ENCODE assay signal across 1 cellular context in the genomic region with DNA sequence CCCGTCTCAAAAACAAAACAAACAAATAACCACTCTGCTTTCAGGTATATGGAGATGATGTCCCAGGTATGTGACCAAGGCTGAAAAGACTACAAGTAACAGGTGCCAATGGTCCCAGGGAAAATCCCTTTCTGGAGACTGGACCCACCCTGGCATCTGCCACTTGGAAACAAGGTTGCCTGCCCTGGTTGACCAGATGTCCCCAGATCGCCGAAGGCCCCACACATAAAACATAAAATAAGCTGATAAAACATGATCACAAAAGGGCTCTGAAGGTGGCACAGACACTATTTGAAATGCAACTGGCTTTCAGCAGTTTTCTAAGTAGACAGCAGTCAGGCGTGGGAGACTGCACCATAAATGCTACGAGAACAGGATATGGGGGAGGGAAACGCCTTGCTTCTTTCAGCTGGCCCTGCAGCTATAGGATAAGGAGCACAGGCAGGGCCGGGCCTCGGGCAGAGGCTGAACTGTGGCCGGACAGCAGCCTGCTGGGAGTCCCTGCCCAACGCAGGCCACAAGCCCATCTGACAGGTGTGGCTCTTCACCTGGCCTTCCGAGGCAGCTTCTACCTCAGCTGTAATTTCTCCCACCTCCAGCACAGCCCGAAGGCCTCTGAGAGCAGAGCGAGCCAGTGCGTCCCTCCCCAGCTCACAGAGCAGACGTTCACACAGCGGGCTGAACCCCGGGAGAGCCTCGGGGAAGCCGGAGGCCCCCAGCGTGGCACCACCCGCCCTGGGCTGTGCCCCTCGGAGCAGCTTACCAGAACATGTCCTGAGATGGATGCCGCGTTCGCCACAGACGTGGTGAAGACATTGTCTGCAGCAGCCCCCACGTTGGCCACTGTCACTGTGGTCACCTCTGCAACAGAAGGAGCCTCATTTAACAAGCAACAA.
TF ChIP-seq lines count a peak whose summit lies in the region.

No MANE protein-coding gene starts in this region.

TF ChIP-seq in GM23338, 12 proteins besides CTCF, POLR2A, EP300 and RAD21:
- TF ChIP-seq EZH2phosphoT487 (IDR thresholded peaks at IDR 0.05; ENCODE audit: unreplicated experiment) (no peak), STAT1 (IDR thresholded peaks at IDR 0.05; ENCODE audit: unreplicated experiment) (no peak), JUNB (IDR thresholded peaks at IDR 0.05; ENCODE audit: unreplicated experiment) (no peak), NANOG (IDR thresholded peaks at IDR 0.05; ENCODE audit: borderline replicate concordance) (no peak), CREB1 (CRISPR knock-in tag; IDR thresholded peaks at IDR 0.05; ENCODE audit: low read depth) (no peak), ZNF114 (CRISPR knock-in tag; IDR thresholded peaks at IDR 0.05) (no peak)
- TF ChIP-seq, protein P1, sequence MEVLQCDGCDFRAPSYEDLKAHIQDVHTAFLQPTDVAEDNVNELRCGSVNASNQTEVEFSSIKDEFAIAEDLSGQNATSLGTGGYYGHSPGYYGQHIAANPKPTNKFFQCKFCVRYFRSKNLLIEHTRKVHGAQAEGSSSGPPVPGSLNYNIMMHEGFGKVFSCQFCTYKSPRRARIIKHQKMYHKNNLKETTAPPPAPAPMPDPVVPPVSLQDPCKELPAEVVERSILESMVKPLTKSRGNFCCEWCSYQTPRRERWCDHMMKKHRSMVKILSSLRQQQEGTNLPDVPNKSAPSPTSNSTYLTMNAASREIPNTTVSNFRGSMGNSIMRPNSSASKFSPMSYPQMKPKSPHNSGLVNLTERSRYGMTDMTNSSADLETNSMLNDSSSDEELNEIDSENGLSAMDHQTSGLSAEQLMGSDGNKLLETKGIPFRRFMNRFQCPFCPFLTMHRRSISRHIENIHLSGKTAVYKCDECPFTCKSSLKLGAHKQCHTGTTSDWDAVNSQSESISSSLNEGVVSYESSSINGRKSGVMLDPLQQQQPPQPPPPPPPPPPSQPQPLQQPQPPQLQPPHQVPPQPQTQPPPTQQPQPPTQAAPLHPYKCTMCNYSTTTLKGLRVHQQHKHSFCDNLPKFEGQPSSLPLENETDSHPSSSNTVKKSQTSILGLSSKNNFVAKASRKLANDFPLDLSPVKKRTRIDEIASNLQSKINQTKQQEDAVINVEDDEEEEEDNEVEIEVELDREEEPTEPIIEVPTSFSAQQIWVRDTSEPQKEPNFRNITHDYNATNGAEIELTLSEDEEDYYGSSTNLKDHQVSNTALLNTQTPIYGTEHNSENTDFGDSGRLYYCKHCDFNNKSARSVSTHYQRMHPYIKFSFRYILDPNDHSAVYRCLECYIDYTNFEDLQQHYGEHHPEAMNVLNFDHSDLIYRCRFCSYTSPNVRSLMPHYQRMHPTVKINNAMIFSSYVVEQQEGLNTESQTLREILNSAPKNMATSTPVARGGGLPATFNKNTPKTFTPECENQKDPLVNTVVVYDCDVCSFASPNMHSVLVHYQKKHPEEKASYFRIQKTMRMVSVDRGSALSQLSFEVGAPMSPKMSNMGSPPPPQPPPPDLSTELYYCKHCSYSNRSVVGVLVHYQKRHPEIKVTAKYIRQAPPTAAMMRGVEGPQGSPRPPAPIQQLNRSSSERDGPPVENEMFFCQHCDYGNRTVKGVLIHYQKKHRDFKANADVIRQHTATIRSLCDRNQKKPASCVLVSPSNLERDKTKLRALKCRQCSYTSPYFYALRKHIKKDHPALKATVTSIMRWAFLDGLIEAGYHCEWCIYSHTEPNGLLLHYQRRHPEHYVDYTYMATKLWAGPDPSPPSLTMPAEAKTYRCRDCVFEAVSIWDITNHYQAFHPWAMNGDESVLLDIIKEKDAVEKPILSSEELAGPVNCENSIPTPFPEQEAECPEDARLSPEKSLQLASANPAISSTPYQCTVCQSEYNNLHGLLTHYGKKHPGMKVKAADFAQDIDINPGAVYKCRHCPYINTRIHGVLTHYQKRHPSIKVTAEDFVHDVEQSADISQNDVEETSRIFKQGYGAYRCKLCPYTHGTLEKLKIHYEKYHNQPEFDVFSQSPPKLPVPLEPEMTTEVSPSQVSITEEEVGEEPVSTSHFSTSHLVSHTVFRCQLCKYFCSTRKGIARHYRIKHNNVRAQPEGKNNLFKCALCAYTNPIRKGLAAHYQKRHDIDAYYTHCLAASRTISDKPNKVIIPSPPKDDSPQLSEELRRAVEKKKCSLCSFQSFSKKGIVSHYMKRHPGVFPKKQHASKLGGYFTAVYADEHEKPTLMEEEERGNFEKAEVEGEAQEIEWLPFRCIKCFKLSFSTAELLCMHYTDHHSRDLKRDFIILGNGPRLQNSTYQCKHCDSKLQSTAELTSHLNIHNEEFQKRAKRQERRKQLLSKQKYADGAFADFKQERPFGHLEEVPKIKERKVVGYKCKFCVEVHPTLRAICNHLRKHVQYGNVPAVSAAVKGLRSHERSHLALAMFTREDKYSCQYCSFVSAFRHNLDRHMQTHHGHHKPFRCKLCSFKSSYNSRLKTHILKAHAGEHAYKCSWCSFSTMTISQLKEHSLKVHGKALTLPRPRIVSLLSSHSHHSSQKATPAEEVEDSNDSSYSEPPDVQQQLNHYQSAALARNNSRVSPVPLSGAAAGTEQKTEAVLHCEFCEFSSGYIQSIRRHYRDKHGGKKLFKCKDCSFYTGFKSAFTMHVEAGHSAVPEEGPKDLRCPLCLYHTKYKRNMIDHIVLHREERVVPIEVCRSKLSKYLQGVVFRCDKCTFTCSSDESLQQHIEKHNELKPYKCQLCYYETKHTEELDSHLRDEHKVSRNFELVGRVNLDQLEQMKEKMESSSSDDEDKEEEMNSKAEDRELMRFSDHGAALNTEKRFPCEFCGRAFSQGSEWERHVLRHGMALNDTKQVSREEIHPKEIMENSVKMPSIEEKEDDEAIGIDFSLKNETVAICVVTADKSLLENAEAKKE (CRISPR knock-in tag; IDR thresholded peaks at IDR 0.05) = no peak
